Comparison of ENCODE assay signal across 14 cellular contexts in genomic region chr2:199469514-199470360, GRCh38. TPM values are rescaled to one million over a fixed set of nuclear protein-coding genes. Genes with fewer than 3 reads are reported as not detected.
DNase-seq lines count a peak whose midpoint lies in the region; ATAC-seq lines count a peak whose summit lies in the region.
"Had no signal": no experiment of that assay in that cellular context is flagged by ENCODE, and none has a peak within 500 bp of the region (broad histone marks: within the 10 kb centered on the region; RNA-seq: fewer than 3 reads in every experiment).

No MANE protein-coding gene starts in this region.

- H3K14ac ChIP-seq in neuronal stem cell (ENCODE audit: low read length), result no peak overlapping the region

- H3K4me1 ChIP-seq in HUES6 (ENCODE audit: control insufficient read depth, insufficient read depth, low read length), result peaks cover 45% of the 10 kb centered on the region
- peaks cover 0 to 12% of the 10 kb centered on the region in 2 donors for H3K4me1 ChIP-seq in neuronal stem cell (ENCODE audit: control insufficient read depth in 2 of 2, insufficient read depth in 1 of 2, low read depth in 1 of 2, low read length in 2 of 2)
- H3K4me1 ChIP-seq: BE2C had no signal

- no peak overlapping the region for H4K8ac ChIP-seq in neuronal stem cell (ENCODE audit: low read depth, low read length)

- no peak overlapping the region for H4K91ac ChIP-seq in neuronal stem cell (ENCODE audit: low read depth, low read length, poor library complexity)

- H2AK5ac ChIP-seq in neuronal stem cell (ENCODE audit: low read depth, low read length), result no peak overlapping the region

- no peak overlapping the region for H3K18ac ChIP-seq in neuronal stem cell (ENCODE audit: low read length)

- H3K79me1 ChIP-seq in neuronal stem cell (ENCODE audit: low read depth, low read length), result no peaks in the 10 kb centered on the region

- no peak overlapping the region for H3K9ac ChIP-seq in HUES6 (ENCODE audit: low read length)
- H3K9ac ChIP-seq in neuronal stem cell (ENCODE audit: low read depth, low read length, poor library complexity), result peak overlapping the region; percentile 39

- H2BK12ac ChIP-seq in neuronal stem cell (ENCODE audit: low read length), result no peak overlapping the region

- H2BK15ac ChIP-seq in neuronal stem cell (ENCODE audit: low read length), result no peak overlapping the region

- H3K36me3 ChIP-seq in HUES6 (ENCODE audit: control insufficient read depth, insufficient read depth, low read length) (no peaks in the 10 kb centered on the region), neuronal stem cell (replicated peaks in 1 of 2; ENCODE audit: control insufficient read depth in 2 of 2, insufficient read depth in 2 of 2, low read length in 2 of 2) (no peaks in the 10 kb centered on the region)
- H3K36me3 ChIP-seq: BE2C had no signal

- H3K27ac ChIP-seq in HUES6 (ENCODE audit: low read depth, low read length) (no peak overlapping the region), neuronal stem cell (replicated peaks; ENCODE audit: low read length) (no peak overlapping the region)
- H3K27ac ChIP-seq: VCaP had no signal

- no peak overlapping the region for H2BK5ac ChIP-seq in neuronal stem cell (ENCODE audit: low read length)

- no CpG with 5 or more reads among the region's 30 CpGs for WGBS in neuronal stem cell (ENCODE audit: extremely low coverage in 2 of 2, insufficient read length in 2 of 2, insufficient replicate concordance in 1 of 2), 2 donors

- H3K27me3 ChIP-seq in HUES6 (ENCODE audit: control insufficient read depth, insufficient read depth, low read length) (peaks cover 96% of the 10 kb centered on the region), neuronal stem cell (ENCODE audit: control insufficient read depth in 3 of 3, insufficient read depth in 3 of 3, low read depth in 1 of 3, low read length in 3 of 3) (peaks cover 49 to 90% (median 66%) of the 10 kb centered on the region in 3 experiments)

- H3K4me2 ChIP-seq in neuronal stem cell (ENCODE audit: insufficient read depth, low read length, poor library complexity, severe bottlenecking), result no peak overlapping the region

- H2AFZ ChIP-seq in neuronal stem cell (ENCODE audit: low read length), result no peak overlapping the region

- DNase-seq in ELF-1 (ENCODE audit: low read depth, low spot score) (peak; percentile 11), fibroblast of peridontal ligament (ENCODE audit: extremely low read depth) (peak; percentile 16), neuronal stem cell (ENCODE audit: low spot score) (peak; percentile 12), GOT3 (lab: John Stamatoyannopoulos, UW) (no peak)
- DNase-seq: BE2C, DMS79, NCI-H2081, NCI-H69 had no signal

- H2BK120ac ChIP-seq in neuronal stem cell (ENCODE audit: low read depth, low read length), result no peak overlapping the region

- no peak overlapping the region for H3K4ac ChIP-seq in neuronal stem cell (ENCODE audit: low read length)

- H3K4me3 ChIP-seq in HUES6 (ENCODE audit: low read depth, low read length) (peak overlapping the region; percentile 58), neuronal stem cell (ENCODE audit: low read length in 2 of 2) (no peak overlapping the region)

- ATAC-seq in HG02759 (IDR thresholded peaks at IDR 0.05; ENCODE audit: unreplicated experiment), result no peak
- ATAC-seq in HG02642 (IDR thresholded peaks at IDR 0.05; ENCODE audit: poor library complexity, unreplicated experiment), result no peak
- ATAC-seq in HG03432 (IDR thresholded peaks at IDR 0.05; ENCODE audit: unreplicated experiment), result no peak
- ATAC-seq: esophagus mucosa had no signal

- no peaks in the 10 kb centered on the region for H3K9me3 ChIP-seq in HUES6 (ENCODE audit: control insufficient read depth, insufficient read depth, low read depth, low read length)
- H3K9me3 ChIP-seq in neuronal stem cell (replicated peaks in 1 of 2; ENCODE audit: control insufficient read depth in 2 of 2, insufficient read depth in 1 of 2, low read depth in 1 of 2, low read length in 2 of 2), result peaks cover 2 to 7% of the 10 kb centered on the region in 2 donors
- H3K9me3 ChIP-seq: BE2C had no signal

- H3K23ac ChIP-seq in neuronal stem cell (ENCODE audit: low read depth, low read length, poor library complexity), result no peak overlapping the region

RNA-seq across cellular contexts. Expression of gene SATB2, which starts 12.0 kb away (rescaled TPM):
- 3.7 TPM for polyA plus RNA-seq in neuronal stem cell (2013, experiment 1 of 2)
- polyA plus RNA-seq in neuronal stem cell (2013, experiment 2 of 2), result 3.7 TPM
